8 cellular contexts compared by ENCODE assay signal in genomic region chr15:44286814-44287555, GRCh38. TPM values are rescaled to one million over a fixed set of nuclear protein-coding genes. Genes with fewer than 3 reads are reported as not detected.
A peak's percentile ranks its signal among the peaks of the same experiment; 100 is the strongest.
DNase-seq lines count a peak whose midpoint lies in the region; ATAC-seq and TF ChIP-seq lines count a peak whose summit lies in the region.

No MANE protein-coding gene starts in this region.

- ATAC-seq in natural killer cell, result no peak
- no peak for ATAC-seq in GM21381 (IDR thresholded peaks at IDR 0.05; ENCODE audit: unreplicated experiment)
- ATAC-seq in GM21360 (IDR thresholded peaks at IDR 0.05; ENCODE audit: unreplicated experiment), result no peak
- no peak for ATAC-seq in HG03095 (IDR thresholded peaks at IDR 0.05; ENCODE audit: unreplicated experiment)

- H3K4me3 Mint-ChIP-seq in natural killer cell, result peak overlapping the region; percentile 97

- H3K27ac Mint-ChIP-seq in natural killer cell, result peak overlapping the region; percentile 98 to 100

- DNase-seq in BE2C (no peak), natural killer cell (no peak), COLO668 (lab: John Stamatoyannopoulos, UW; ENCODE audit: unreplicated experiment) (no peak)
- no peak for DNase-seq in Jurkat, Clone E6-1 (ENCODE audit: low read depth, low spot score)
- peak; percentile 16 for DNase-seq in central memory CD4-positive, alpha-beta T cell

- H3K4me1 Mint-ChIP-seq in natural killer cell, result peaks cover 44 to 45% of the 10 kb centered on the region in 2 donors

- no peaks in the 10 kb centered on the region for H3K4me1 ChIP-seq in BE2C

- peak overlapping the region; percentile 89 for H3K4me3 ChIP-seq in BE2C (ENCODE audit: low read depth, low read length)
- peak overlapping the region; percentile 87 for H3K4me3 ChIP-seq in Jurkat, Clone E6-1 (ENCODE audit: low read length)

- H3K36me3 ChIP-seq in BE2C, result no peaks in the 10 kb centered on the region

- intact Hi-C loops in natural killer cell (cut with micrococcal nuclease), result loop anchor here (10.0 kb wide), 1 partner anchor 918 kb away; no protein-coding TSS in a partner anchor

- H3K9me3 ChIP-seq in BE2C, result no peaks in the 10 kb centered on the region

- no peaks in the 10 kb centered on the region for H3K27me3 ChIP-seq in BE2C

- H3K36me3 Mint-ChIP-seq in natural killer cell, result peaks cover 8% of the 10 kb centered on the region

- H3K27me3 Mint-ChIP-seq in natural killer cell (ENCODE audit: low read depth in 2 of 2), result peaks cover 5 to 21% of the 10 kb centered on the region in 2 donors

- peak; percentile 6; the same call in 1 of the 2 replicates for TF ChIP-seq CTCF in BE2C (IDR thresholded peaks at IDR 0.05; ENCODE audit: low read depth, low read length)
- peak; percentile 14 for TF ChIP-seq CTCF in natural killer cell (IDR thresholded peaks at IDR 0.05)

- peaks cover 2 to 3% of the 10 kb centered on the region in 2 donors for H3K9me3 Mint-ChIP-seq in natural killer cell

RNA-seq across cellular contexts. Expression of gene GOLM2, which starts 1.5 kb away (rescaled TPM):
- polyA plus RNA-seq in BE2C (2012; ENCODE audit: insufficient read depth, insufficient read length, low read depth), result 16.3 TPM
- 23.2 TPM for polyA plus RNA-seq in Jurkat, Clone E6-1 (2012; ENCODE audit: insufficient read depth, insufficient read length)
- 10 to 100 TPM; 53.1 to 68.0 (median 63.3) TPM for total RNA-seq in natural killer cell
